ENCODE assay signal across 8 cellular contexts in the genomic region with DNA sequence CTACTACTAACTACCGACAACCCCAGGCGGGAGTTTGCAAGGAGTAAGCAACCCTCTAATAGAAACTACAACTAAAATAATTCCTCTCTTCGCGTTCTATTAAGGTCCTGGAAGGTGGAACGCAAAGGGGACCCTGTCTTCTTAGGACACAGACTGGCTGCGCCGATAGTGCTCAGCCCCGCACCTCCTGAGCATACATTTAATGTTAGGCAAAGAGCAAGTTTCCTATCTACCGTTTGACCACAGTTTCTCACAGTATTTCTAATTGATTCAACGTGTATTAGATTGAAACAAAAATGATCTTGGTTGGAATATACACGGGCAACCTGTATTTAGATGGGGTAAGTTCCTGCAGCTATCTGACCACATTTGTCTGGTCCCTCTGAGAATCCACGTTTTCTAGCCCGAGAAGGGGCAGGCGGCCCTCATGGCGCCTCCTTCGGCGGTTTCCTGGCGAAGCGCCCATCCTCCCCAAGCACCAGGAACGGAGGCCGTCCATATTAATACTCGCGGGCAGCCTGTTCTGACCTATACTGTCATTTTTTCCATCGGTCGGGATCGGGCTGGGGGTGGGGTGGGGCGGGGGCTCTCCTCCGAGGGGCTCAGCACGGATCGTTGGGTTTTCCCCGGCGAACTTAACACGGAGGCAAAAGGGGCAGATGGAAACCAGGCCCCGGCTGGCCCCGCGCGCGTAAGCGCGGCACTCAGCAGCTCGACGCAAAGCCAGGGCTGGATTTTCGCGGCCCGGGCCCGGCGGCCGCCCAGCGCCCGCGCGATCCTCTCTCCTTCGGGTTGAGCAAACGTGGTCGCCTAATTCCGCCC.
A peak's percentile ranks its signal among the peaks of the same experiment; 100 is the strongest.
DNase-seq lines count a peak whose midpoint lies in the region; ATAC-seq, FAIRE-seq and TF ChIP-seq lines count a peak whose summit lies in the region.

No MANE protein-coding gene starts in this region.

- FAIRE-seq in K562 (lab: Jason Lieb, UNC) = no peak
- no peak for FAIRE-seq in keratinocyte (lab: Jason Lieb, UNC)

- BruUV-seq in K562 (replicated peaks; lab: Mats Ljungman, UMichigan) = TSS peak; percentile 40

- dilution Hi-C loops in keratinocyte (cut with MboI; ENCODE audit: extremely low pct_ligation_motif_present, low sequenced_read_pairs) = no loop called here

- ATAC-seq in HG02763 (IDR thresholded peaks at IDR 0.05; ENCODE audit: unreplicated experiment) (peak; percentile 12), K562 (0 out of 3 replicates have a peak, but pooled peaks have one; percentile 0)

- H3K4me1 ChIP-seq in DOHH2 (ENCODE audit: control insufficient read depth, low read length) (peaks cover 68% of the 10 kb centered on the region), K562 (replicated peaks in 1 of 2; ENCODE audit: control insufficient read depth in 2 of 2, insufficient read depth in 2 of 2, low read length in 2 of 2) (peaks cover 43 to 62% of the 10 kb centered on the region in 2 experiments), keratinocyte (ENCODE audit: control insufficient read depth, extremely low read depth, insufficient read depth, low read length) (peaks cover 4% of the 10 kb centered on the region)

- DNase-seq in RPMI7951 (ENCODE audit: low read depth) (peak; percentile 66), K562 (ENCODE audit: extremely low read depth in 1 of 4, low spot score in 3 of 4) (peak in 1 of 4 experiments; percentile 44), keratinocyte (ENCODE audit: low read depth, low spot score) (no peak), medulla oblongata (ENCODE audit: extremely low spot score) (no peak), SKM-1 treated with dmso at 0.1 percent for 144 hours (lab: John Stamatoyannopoulos, UW; ENCODE audit: unreplicated experiment) (no peak)
- DNase-seq in stimulated activated CD4-positive, alpha-beta T cell treated with anti-CD3 and anti-CD28 coated beads, Interleukin-2, amount 100 ng/mL, for 4 hours (ENCODE audit: low read depth) = peak; percentile 50

- H3K9ac ChIP-seq in K562 (ENCODE audit: insufficient read depth in 1 of 2, low read depth in 2 of 2, low read length in 2 of 2) (peak overlapping the region; percentile 94 to 97), keratinocyte (ENCODE audit: control insufficient read depth, extremely low read depth, insufficient read depth, low read length) (peak overlapping the region; percentile 20)

- CTCF ChIA-PET in K562 (lab: Yijun Ruan, JAX; ENCODE audit: low intra/inter-chr PET ratio) = no interaction called here

- in situ Hi-C loops in K562 (cut with MboI) = loop anchor here (5.0 kb wide), 2 partner anchors 68 to 92 kb away; no protein-coding TSS in a partner anchor

- no peaks in the 10 kb centered on the region for H3K27me3 ChIP-seq in DOHH2 (ENCODE audit: control insufficient read depth, low read length)
- H3K27me3 ChIP-seq in K562 (ENCODE audit: control insufficient read depth in 2 of 2, insufficient read depth in 2 of 2, low read length in 2 of 2) = no peaks in the 10 kb centered on the region
- H3K27me3 ChIP-seq in keratinocyte (ENCODE audit: control insufficient read depth, extremely low read depth, insufficient read depth, low read length) = peaks cover 32% of the 10 kb centered on the region

- no peaks in the 10 kb centered on the region for H4K20me1 ChIP-seq in DOHH2 (ENCODE audit: control insufficient read depth, insufficient read depth, low read depth, low read length)
- no peaks in the 10 kb centered on the region for H4K20me1 ChIP-seq in K562 (replicated peaks; ENCODE audit: control insufficient read depth, insufficient read depth, low read length)
- H4K20me1 ChIP-seq in keratinocyte (ENCODE audit: control insufficient read depth, extremely low read depth, insufficient read depth, low read length) = no peaks in the 10 kb centered on the region

- WGBS in K562 (ENCODE audit: insufficient coverage, low coverage, missing lambda C conversion rate) = 33% methylated on average over 17 of the region's 56 CpGs

- H2AFZ ChIP-seq in K562 (ENCODE audit: low read depth, low read length) = no peak overlapping the region
- peak overlapping the region; percentile 51 for H2AFZ ChIP-seq in keratinocyte (ENCODE audit: control insufficient read depth, low read length)

- TF ChIP-seq EP300 in K562 (IDR thresholded peaks at IDR 0.05; ENCODE audit: low read length) = no peak

- H3K79me2 ChIP-seq in DOHH2 (ENCODE audit: control insufficient read depth, low read length) = peaks cover 15% of the 10 kb centered on the region
- peaks cover 67% of the 10 kb centered on the region for H3K79me2 ChIP-seq in K562 (ENCODE audit: control insufficient read depth, insufficient read depth, low read length)
- H3K79me2 ChIP-seq in keratinocyte (ENCODE audit: control insufficient read depth, insufficient read depth, low read length) = no peaks in the 10 kb centered on the region

- no peak for TF ChIP-seq POLR2A in K562 (conservative IDR thresholded peaks at IDR 0.05)

- H3K4me2 ChIP-seq in DOHH2 (ENCODE audit: low read length) (peak overlapping the region; percentile 92), K562 (ENCODE audit: insufficient read depth, low read length) (peak overlapping the region; percentile 82), keratinocyte (ENCODE audit: control insufficient read depth, extremely low read depth, insufficient read depth, low read depth, low read length) (peak overlapping the region; percentile 67)

- no peaks in the 10 kb centered on the region for H3K36me3 ChIP-seq in DOHH2 (ENCODE audit: control insufficient read depth, low read length)
- no peaks in the 10 kb centered on the region for H3K36me3 ChIP-seq in K562 (ENCODE audit: control insufficient read depth, insufficient read depth, low read length)
- no peaks in the 10 kb centered on the region for H3K36me3 ChIP-seq in keratinocyte (ENCODE audit: control insufficient read depth in 2 of 2, extremely low read depth in 1 of 2, insufficient read depth in 2 of 2, low read length in 2 of 2)

- no peaks in the 10 kb centered on the region for H3K9me1 ChIP-seq in K562 (ENCODE audit: control insufficient read depth, insufficient read depth, low read length)
- H3K9me1 ChIP-seq in keratinocyte (ENCODE audit: control insufficient read depth, extremely low read depth, insufficient read depth, low read length) = no peaks in the 10 kb centered on the region

- no peaks in the 10 kb centered on the region for H3K9me2 ChIP-seq in DOHH2 (replicated peaks; ENCODE audit: control insufficient read depth, low read length)

- H3K9me3 ChIP-seq in DOHH2 (ENCODE audit: control insufficient read depth, insufficient read depth, low read length) = no peaks in the 10 kb centered on the region
- H3K9me3 ChIP-seq in K562 (replicated peaks; ENCODE audit: control insufficient read depth, insufficient read depth, low read depth, low read length) = peaks cover 3% of the 10 kb centered on the region
- H3K9me3 ChIP-seq in keratinocyte (ENCODE audit: control insufficient read depth, low read depth, low read length) = no peaks in the 10 kb centered on the region

- H3K27ac ChIP-seq in DOHH2 (ENCODE audit: low read depth, low read length) (peak overlapping the region; percentile 95), K562 (ENCODE audit: extremely low read depth, low read depth, low read length) (peak overlapping the region; percentile 99), keratinocyte (ENCODE audit: control insufficient read depth, insufficient read depth, low read length) (no peak overlapping the region)

- POLR2A ChIA-PET in K562 (lab: Yijun Ruan, JAX) = interaction anchor here (0.6 to 1.0 kb wide), 3 partner anchors 77 to 910 kb away, joined by 3 to 4 read pairs (median 3); partner anchors contain the start of genes BCOR and USP9X

- H3K4me3 ChIP-seq in DOHH2 (ENCODE audit: low read length) = peak overlapping the region; percentile 85
- H3K4me3 ChIP-seq in K562 = peak overlapping the region; percentile 48
- peak overlapping the region in 2 of 3 experiments; percentile 16 to 38 for H3K4me3 ChIP-seq in keratinocyte (ENCODE audit: control insufficient read depth in 2 of 3, extremely low read depth in 1 of 3, insufficient read depth in 2 of 3, low read depth in 1 of 3, low read length in 3 of 3)

- TF ChIP-seq RAD21 in K562 (CRISPR knock-in tag; conservative IDR thresholded peaks at IDR 0.05 in 1 of 2, IDR thresholded peaks at IDR 0.05 in 1 of 2) = no peak

- intact Hi-C loops in K562 (cut with micrococcal nuclease) = loop anchor here (5.0 to 10.0 kb wide), 3 partner anchors 160 to 358 kb away; no protein-coding TSS in a partner anchor

- H3F3A ChIP-seq in DOHH2 (ENCODE audit: control insufficient read depth, insufficient read depth) = peaks cover 15% of the 10 kb centered on the region

- TF ChIP-seq CTCF in DOHH2 (IDR thresholded peaks at IDR 0.05; ENCODE audit: low read depth, low read length, poor library complexity, severe bottlenecking) (no peak), K562 (IDR thresholded peaks at IDR 0.05 in 2 of 3, conservative IDR thresholded peaks at IDR 0.05 in 1 of 3; ENCODE audit: insufficient read depth in 2 of 3, low read depth in 1 of 3, low read length in 3 of 3) (no peak), keratinocyte (optimal IDR thresholded peaks at IDR 0.05 in 1 of 3, IDR thresholded peaks at IDR 0.05 in 1 of 3, conservative IDR thresholded peaks at IDR 0.05 in 1 of 3; ENCODE audit: extremely low read depth in 1 of 3, insufficient read depth in 2 of 3, low read length in 3 of 3) (no peak)

TF ChIP-seq in K562, 482 proteins besides CTCF, POLR2A, EP300 and RAD21 (continues in another document):
- TF ChIP-seq BRD4 (IDR thresholded peaks at IDR 0.05) (peak; percentile 24; the same call in 1 of the 2 replicates), YY1 (IDR thresholded peaks at IDR 0.05; ENCODE audit: borderline replicate concordance in 1 of 3, control insufficient read depth in 1 of 3, extremely low read depth in 1 of 3, insufficient read depth in 3 of 3, insufficient read length in 1 of 3, insufficient replicate concordance in 2 of 3, low read depth in 1 of 3, low read length in 2 of 3) (peak in 1 of 3 experiments; percentile 40), ZNF766 (CRISPR knock-in tag; conservative IDR thresholded peaks at IDR 0.05) (0 out of 2 replicates have a peak, but pooled peaks have one; percentile 1), MAZ (CRISPR knock-in tag; conservative IDR thresholded peaks at IDR 0.05 in 1 of 2, IDR thresholded peaks at IDR 0.05 in 1 of 2) (no peak), CBFA2T3 (IDR thresholded peaks at IDR 0.05) (no peak), POLR2G (IDR thresholded peaks at IDR 0.05; ENCODE audit: low read depth, low read length) (peak; percentile 50), NRF1 (conservative IDR thresholded peaks at IDR 0.05 in 1 of 2, IDR thresholded peaks at IDR 0.05 in 1 of 2) (peak; percentile 14 to 46; a peak in 2 of 4 replicates), THRAP3 (IDR thresholded peaks at IDR 0.05; ENCODE audit: borderline replicate concordance) (0 out of 2 replicates have a peak, but pooled peaks have one; percentile 17)

Comparison
In these comparisons a context has a peak if more than half of its experiments do, and no peak if none do; other contexts are left out.
1. H3K4me3 ChIP-seq: peak in every context shown above with its lines; median percentile 85 in DOHH2; 48 in K562; 27 in keratinocyte.
2. DNase-seq: peak in RPMI7951 (single experiment) and stimulated activated CD4-positive, alpha-beta T cell treated with anti-CD3 and anti-CD28 coated beads, Interleukin-2, amount 100 ng/mL, for 4 hours (single experiment); none in keratinocyte (single experiment), medulla oblongata (single experiment) and SKM-1 treated with dmso at 0.1 percent for 144 hours (single experiment).
3. Peak in every context shown above with its lines, with median percentiles within 50 percentile points of each other: H3K4me2 ChIP-seq.